ENCODE assay signal across 8 cellular contexts in the genomic region with DNA sequence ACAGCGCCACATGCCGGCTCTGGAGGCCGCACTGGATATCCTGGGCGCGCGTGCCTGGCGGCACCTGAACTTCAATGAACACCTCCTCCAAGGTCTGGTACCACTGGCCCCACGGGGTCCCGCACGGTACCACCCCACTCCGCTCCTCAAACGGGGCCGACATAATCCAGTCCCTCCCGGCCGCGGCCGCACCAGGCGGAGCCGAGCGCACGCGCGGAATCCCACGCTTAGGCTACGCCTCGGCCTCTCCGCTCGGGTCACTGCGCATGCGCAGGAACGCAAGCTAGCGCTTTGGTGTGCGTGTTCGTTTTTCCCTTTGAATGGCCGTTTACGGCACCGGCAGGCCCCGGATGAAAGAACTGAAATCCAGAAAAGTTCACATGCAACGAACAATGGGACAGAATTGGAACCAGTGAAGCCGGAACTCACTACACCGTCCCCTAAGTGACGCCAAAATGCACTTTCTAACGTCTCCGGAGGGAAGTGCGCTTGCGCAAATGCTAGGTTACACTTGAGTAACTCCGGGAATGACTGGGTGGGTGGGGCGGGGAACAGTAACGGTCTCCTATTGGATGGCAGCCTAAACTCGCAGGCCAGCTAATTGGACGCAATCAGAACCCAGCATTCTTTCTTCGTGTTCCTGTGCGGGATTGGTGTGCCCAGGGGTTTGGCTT. TPM values are rescaled to one million over a fixed set of nuclear protein-coding genes. Genes with fewer than 3 reads are reported as not detected.
A peak's percentile ranks its signal among the peaks of the same experiment; 100 is the strongest.
DNase-seq lines count a peak whose midpoint lies in the region; ATAC-seq and TF ChIP-seq lines count a peak whose summit lies in the region.

A gene with protein sequence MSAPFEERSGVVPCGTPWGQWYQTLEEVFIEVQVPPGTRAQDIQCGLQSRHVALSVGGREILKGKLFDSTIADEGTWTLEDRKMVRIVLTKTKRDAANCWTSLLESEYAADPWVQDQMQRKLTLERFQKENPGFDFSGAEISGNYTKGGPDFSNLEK (minus strand): TSS at position 215 of the 674 bp plus-strand sequence. CDS start 52 bp downstream, at position 163.

- H3K27me3 Mint-ChIP-seq in effector memory CD8-positive, alpha-beta T cell: no peaks in the 10 kb centered on the region
- H3K27me3 Mint-ChIP-seq in memory B cell: no peaks in the 10 kb centered on the region

- peaks cover 53% of the 10 kb centered on the region for H3K36me3 Mint-ChIP-seq in effector memory CD8-positive, alpha-beta T cell (ENCODE audit: insufficient read depth)
- H3K36me3 Mint-ChIP-seq in memory B cell: peaks cover 12% of the 10 kb centered on the region

- H3K4me1 Mint-ChIP-seq in effector memory CD8-positive, alpha-beta T cell (ENCODE audit: low read depth in 2 of 2): peaks cover 20 to 26% of the 10 kb centered on the region in 2 donors
- peaks cover 21% of the 10 kb centered on the region for H3K4me1 Mint-ChIP-seq in memory B cell

- peak within 1 kb of the TSS; percentile 99 to 100 for H3K27ac Mint-ChIP-seq in effector memory CD8-positive, alpha-beta T cell
- H3K27ac Mint-ChIP-seq in memory B cell: peak within 1 kb of the TSS; percentile 99

- H3K4me3 Mint-ChIP-seq in effector memory CD8-positive, alpha-beta T cell: peak within 1 kb of the TSS; percentile 96 to 98
- peak within 1 kb of the TSS; percentile 94 for H3K4me3 Mint-ChIP-seq in memory B cell

- no peaks in the 10 kb centered on the region for H3K9me3 Mint-ChIP-seq in effector memory CD8-positive, alpha-beta T cell
- peaks cover 1% of the 10 kb centered on the region for H3K9me3 Mint-ChIP-seq in memory B cell

- peak; percentile 97 for DNase-seq in COR-L47 (lab: John Stamatoyannopoulos, UW)
- peak; percentile 86 for DNase-seq in GM20000 (ENCODE audit: low spot score)
- peak; percentile 97 for DNase-seq in HT-29 (ENCODE audit: low spot score)
- DNase-seq in NOMO-1 (lab: John Stamatoyannopoulos, UW; ENCODE audit: unreplicated experiment in 2 of 2): peak; percentile 96 to 98
- DNase-seq in activated CD8-positive, alpha-beta memory T cell treated with anti-CD3 and anti-CD28 coated beads for 4 hours (ENCODE audit: low read depth in 2 of 2): peak; percentile 88 to 90
- peak; percentile 94 to 95 (median 94) for DNase-seq in effector memory CD8-positive, alpha-beta T cell
- DNase-seq in memory B cell (ENCODE audit: low spot score in 2 of 2): peak; percentile 95 to 97
- peak; percentile 83 for DNase-seq in stimulated activated CD8-positive, alpha-beta memory T cell treated with anti-CD3 and anti-CD28 coated beads, Interleukin-12 subunit alpha, Interleukin-12 subunit beta, amount 100 ng/mL, for 24 hours (ENCODE audit: extremely low read depth)

- no peak for TF ChIP-seq CTCF in GM20000 (IDR thresholded peaks at IDR 0.05; ENCODE audit: extremely low read depth, missing control alignments)

- ATAC-seq in effector memory CD8-positive, alpha-beta T cell (replicated peaks): peak; percentile 74
- ATAC-seq in memory B cell (ENCODE audit: low read depth): peak; percentile 77

RNA-seq across cellular contexts. Expression of the gene that starts here (rescaled TPM):
- 18.4 and 20.8 TPM in 2 replicates for total RNA-seq in HT-29 (2014; rRNA removed; shearing (Covaris generic))

Comparison
In these comparisons a context has a peak if more than half of its experiments do, and no peak if none do; other contexts are left out.
1. Peak in every context shown above with its lines: DNase-seq and ATAC-seq.